Comparison of ENCODE assay signal across 8 cellular contexts in genomic region chr6:56292505-56293181, GRCh38. TPM values are rescaled to one million over a fixed set of nuclear protein-coding genes. Genes with fewer than 3 reads are reported as not detected.
DNase-seq lines count a peak whose midpoint lies in the region; ATAC-seq, FAIRE-seq and TF ChIP-seq lines count a peak whose summit lies in the region.

No MANE protein-coding gene starts in this region.

- no peak overlapping the region for H3K27ac ChIP-seq in WERI-Rb-1
- no peak overlapping the region for H3K27ac ChIP-seq in small intestine (ENCODE audit: low read depth in 1 of 2, low read length in 1 of 2)

- H3K4me3 ChIP-seq in AG10803 (ENCODE audit: low read length) = no peak overlapping the region
- no peak overlapping the region for H3K4me3 ChIP-seq in WERI-Rb-1 (ENCODE audit: low read depth, low read length)
- H3K4me3 ChIP-seq in small intestine (ENCODE audit: low read depth in 1 of 2, low read length in 2 of 2) = no peak overlapping the region

- FAIRE-seq in small intestine (lab: Jason Lieb, UNC) = no peak

- H3K36me3 ChIP-seq in WERI-Rb-1 = no peaks in the 10 kb centered on the region
- no peaks in the 10 kb centered on the region for H3K36me3 ChIP-seq in small intestine (ENCODE audit: control insufficient read depth in 2 of 2, insufficient read depth in 2 of 2, low read length in 2 of 2)

- ATAC-seq in GM21786 (IDR thresholded peaks at IDR 0.05; ENCODE audit: unreplicated experiment) (peak; percentile 48), left ventricle myocardium superior (peak; percentile 89), GM18511 (IDR thresholded peaks at IDR 0.05; ENCODE audit: unreplicated experiment) (no peak)
- no peak for ATAC-seq in activated CD4-positive, CD25-positive, alpha-beta regulatory T cell treated with anti-CD3 and anti-CD28 coated beads, Interleukin-2, amount 50 U/mL, for 24 hours

- H3K4me1 ChIP-seq in small intestine (ENCODE audit: control insufficient read depth in 2 of 2, insufficient read depth in 1 of 2, low read depth in 1 of 2, low read length in 1 of 2) = no peaks in the 10 kb centered on the region

- DNase-seq in AG10803 (ENCODE audit: low read depth) (peak; percentile 71), NCI-H2171 (lab: John Stamatoyannopoulos, UW) (peak; percentile 11), WERI-Rb-1 (peak; percentile 66), left ventricle myocardium superior (no peak), small intestine (peak; percentile 43)

- TF ChIP-seq CTCF in AG10803 (conservative IDR thresholded peaks at IDR 0.05; ENCODE audit: low read length) (peak; percentile 79), WERI-Rb-1 (IDR thresholded peaks at IDR 0.05; ENCODE audit: low read depth, low read length) (peak; percentile 47; the same call in 1 of the 2 replicates)

- WGBS in small intestine, 3 donors = 71 to 79% (median 78%) methylated on average over 1 of the region's 1 CpG

- intact Hi-C loops in left ventricle myocardium superior (cut with micrococcal nuclease) = loop anchor here (1.0 to 10.0 kb wide), 2 partner anchors 312 to 1018 kb away; no protein-coding TSS in a partner anchor

- no peaks in the 10 kb centered on the region for H3K27me3 ChIP-seq in WERI-Rb-1 (ENCODE audit: insufficient read depth, low read depth, severe bottlenecking)
- H3K27me3 ChIP-seq in small intestine (ENCODE audit: control insufficient read depth in 2 of 2, insufficient read depth in 2 of 2, low read length in 2 of 2) = no peaks in the 10 kb centered on the region

- H3K9me3 ChIP-seq in WERI-Rb-1 (ENCODE audit: severe bottlenecking) (no peaks in the 10 kb centered on the region), small intestine (ENCODE audit: control insufficient read depth, low read depth) (no peaks in the 10 kb centered on the region)

RNA-seq across cellular contexts. Expression of gene COL21A1, which starts 45.3 kb away (rescaled TPM):
- total RNA-seq in left ventricle myocardium superior = 23.2 TPM
- polyA plus RNA-seq in small intestine = under 1 TPM in 1 of 3 donors, not detected in 2; 0.84 TPM

Comparison
In these comparisons a context has a peak if more than half of its experiments do, and no peak if none do; other contexts are left out.
1. ATAC-seq: peak in GM21786 (single experiment) and left ventricle myocardium superior (single experiment); none in activated CD4-positive, CD25-positive, alpha-beta regulatory T cell treated with anti-CD3 and anti-CD28 coated beads, Interleukin-2, amount 50 U/mL, for 24 hours (0 of 2) and GM18511 (single experiment).